In the genomic region with DNA sequence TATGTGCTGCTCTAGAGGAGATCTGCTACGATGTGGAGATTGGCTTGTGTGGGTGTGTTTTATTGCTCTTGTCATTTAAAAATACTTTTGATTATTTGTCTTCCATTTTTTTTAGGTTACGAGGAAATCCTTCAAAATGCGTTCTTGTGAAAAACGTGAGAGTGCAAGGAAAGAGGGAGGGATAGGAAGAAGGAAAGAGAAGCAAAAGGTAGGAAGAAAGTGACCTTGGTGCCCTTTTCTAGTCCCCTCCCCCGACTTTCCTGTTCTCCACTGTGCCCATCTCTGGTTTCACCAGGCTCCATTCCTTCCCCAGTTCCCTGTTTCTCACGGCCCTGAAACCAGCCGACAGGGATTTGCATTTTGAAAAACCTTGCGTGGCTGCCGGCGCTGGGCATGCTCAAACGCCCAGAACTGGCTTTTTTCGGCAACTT, we compare ENCODE assay signal across 8 cellular contexts.
A peak's percentile ranks its signal among the peaks of the same experiment; 100 is the strongest.
DNase-seq lines count a peak whose midpoint lies in the region; ATAC-seq and TF ChIP-seq lines count a peak whose summit lies in the region.

No MANE protein-coding gene starts in this region.

- H3K9me3 ChIP-seq in HEK293 (ENCODE audit: control insufficient read depth, insufficient read depth, low read depth, low read length) (no peaks in the 10 kb centered on the region), iPS-18c (ENCODE audit: control insufficient read depth, insufficient read depth, low read length) (no peaks in the 10 kb centered on the region)

- H3K4me3 ChIP-seq in HEK293 (ENCODE audit: low read depth, low read length) (peak overlapping the region; percentile 97), iPS-18c (ENCODE audit: insufficient read depth, low read depth, low read length) (peak overlapping the region; percentile 97), skin epidermis (peak overlapping the region; percentile 54 to 92 (median 84))

- ATAC-seq in HG03432 (IDR thresholded peaks at IDR 0.05; ENCODE audit: unreplicated experiment) = no peak
- ATAC-seq in HG03139 (IDR thresholded peaks at IDR 0.05; ENCODE audit: unreplicated experiment) = no peak
- no peak for ATAC-seq in GM18517 (IDR thresholded peaks at IDR 0.05; ENCODE audit: unreplicated experiment)

- CTCF ChIA-PET in HEK293 (lab: Yijun Ruan, JAX) = interaction anchor here (0.6 to 1.5 kb wide), 16 partner anchors 10 to 849 kb away, joined by 3 to 5 read pairs (median 3); no protein-coding TSS in a partner anchor

- POLR2A ChIA-PET in HEK293 (lab: Yijun Ruan, JAX) = interaction anchor here (0.5 to 1.7 kb wide), 7 partner anchors 10 to 1211 kb away, joined by 3 to 8 read pairs (median 4); no protein-coding TSS in a partner anchor

- DNase-seq in NCI-H1092 treated with DMSO at 0.1 percent for 48 hours (lab: John Stamatoyannopoulos, UW) = no peak

- no peak for TF ChIP-seq CTCF in HEK293 (tag by site-specific recombination; IDR thresholded peaks at IDR 0.05)

- no peaks in the 10 kb centered on the region for H3K36me3 Mint-ChIP-seq in activated naive CD8-positive, alpha-beta T cell

- H3K27ac ChIP-seq in HEK293 (ENCODE audit: extremely low read depth, low read depth, low read length) (peak overlapping the region; percentile 74), skin epidermis (peak overlapping the region; percentile 59 to 99 (median 93))

- H3K4me1 Mint-ChIP-seq in activated naive CD8-positive, alpha-beta T cell (ENCODE audit: low read depth) = peaks cover 35% of the 10 kb centered on the region

- peak overlapping the region; percentile 72 for H3K27ac Mint-ChIP-seq in activated naive CD8-positive, alpha-beta T cell

- H3K4me1 ChIP-seq in HEK293 (ENCODE audit: control insufficient read depth, insufficient read depth, low read length) = peaks cover 11% of the 10 kb centered on the region

- no peaks in the 10 kb centered on the region for H3K36me3 ChIP-seq in HEK293 (ENCODE audit: control insufficient read depth in 2 of 2, insufficient read depth in 1 of 2, low read length in 2 of 2)

- H3K4me3 Mint-ChIP-seq in activated naive CD8-positive, alpha-beta T cell = peak overlapping the region; percentile 86

- H3K27me3 Mint-ChIP-seq in activated naive CD8-positive, alpha-beta T cell = peaks cover 14% of the 10 kb centered on the region

- H3K9me3 Mint-ChIP-seq in activated naive CD8-positive, alpha-beta T cell (ENCODE audit: low read depth) = no peaks in the 10 kb centered on the region

TF ChIP-seq in HEK293, 187 proteins besides CTCF, POLR2A, EP300 and RAD21 (continues in another document):
- TF ChIP-seq ZNF366 (tag by site-specific recombination; conservative IDR thresholded peaks at IDR 0.05) (peak; percentile 52), PATZ1 (tag by site-specific recombination; IDR thresholded peaks at IDR 0.05) (peak; percentile 8; the same call in 1 of the 2 replicates), GLIS2 (tag by site-specific recombination; IDR thresholded peaks at IDR 0.05) (no peak), ZBTB21 (tag by site-specific recombination; IDR thresholded peaks at IDR 0.05) (no peak), TRIM28 (IDR thresholded peaks at IDR 0.05; ENCODE audit: borderline replicate concordance, low read length) (no peak), ZSCAN30 (tag by site-specific recombination; IDR thresholded peaks at IDR 0.05) (peak; percentile 43; the same call in 1 of the 2 replicates), ZNF416 (tag by site-specific recombination; IDR thresholded peaks at IDR 0.05) (no peak), PRDM1 (tag by site-specific recombination; IDR thresholded peaks at IDR 0.05) (peak; percentile 72), YY2 (tag by site-specific recombination; IDR thresholded peaks at IDR 0.05) (no peak), ZBTB7A (tag by site-specific recombination; IDR thresholded peaks at IDR 0.05; ENCODE audit: low read depth) (no peak), ZNF660 (tag by site-specific recombination; IDR thresholded peaks at IDR 0.05) (no peak), SP2 (tag by site-specific recombination; IDR thresholded peaks at IDR 0.05) (peak; percentile 14; the same call in 1 of the 2 replicates), ELK4 (IDR thresholded peaks at IDR 0.05; ENCODE audit: borderline replicate concordance, low read depth, low read length) (no peak), ZBTB17 (tag by site-specific recombination; IDR thresholded peaks at IDR 0.05) (0 out of 2 replicates have a peak, but pooled peaks have one; percentile 6), ZNF768 (tag by site-specific recombination; IDR thresholded peaks at IDR 0.05) (0 out of 2 replicates have a peak, but pooled peaks have one; percentile 22), MZF1 (tag by site-specific recombination; IDR thresholded peaks at IDR 0.05; ENCODE audit: borderline replicate concordance) (peak; percentile 90; the same call in 1 of the 2 replicates), ZBTB8A (tag by site-specific recombination; IDR thresholded peaks at IDR 0.05) (peak; percentile 7), ZFHX2 (tag by site-specific recombination; conservative IDR thresholded peaks at IDR 0.05) (0 out of 2 replicates have a peak, but pooled peaks have one; percentile 28), ZBTB20 (tag by site-specific recombination; IDR thresholded peaks at IDR 0.05) (0 out of 2 replicates have a peak, but pooled peaks have one; percentile 14), ZNF37A (tag by site-specific recombination; IDR thresholded peaks at IDR 0.05) (no peak)
- TF ChIP-seq, protein P1, sequence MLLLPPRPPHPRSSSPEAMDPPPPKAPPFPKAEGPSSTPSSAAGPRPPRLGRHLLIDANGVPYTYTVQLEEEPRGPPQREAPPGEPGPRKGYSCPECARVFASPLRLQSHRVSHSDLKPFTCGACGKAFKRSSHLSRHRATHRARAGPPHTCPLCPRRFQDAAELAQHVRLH (tag by site-specific recombination; IDR thresholded peaks at IDR 0.05) = no peak
- TF ChIP-seq, protein P2, sequence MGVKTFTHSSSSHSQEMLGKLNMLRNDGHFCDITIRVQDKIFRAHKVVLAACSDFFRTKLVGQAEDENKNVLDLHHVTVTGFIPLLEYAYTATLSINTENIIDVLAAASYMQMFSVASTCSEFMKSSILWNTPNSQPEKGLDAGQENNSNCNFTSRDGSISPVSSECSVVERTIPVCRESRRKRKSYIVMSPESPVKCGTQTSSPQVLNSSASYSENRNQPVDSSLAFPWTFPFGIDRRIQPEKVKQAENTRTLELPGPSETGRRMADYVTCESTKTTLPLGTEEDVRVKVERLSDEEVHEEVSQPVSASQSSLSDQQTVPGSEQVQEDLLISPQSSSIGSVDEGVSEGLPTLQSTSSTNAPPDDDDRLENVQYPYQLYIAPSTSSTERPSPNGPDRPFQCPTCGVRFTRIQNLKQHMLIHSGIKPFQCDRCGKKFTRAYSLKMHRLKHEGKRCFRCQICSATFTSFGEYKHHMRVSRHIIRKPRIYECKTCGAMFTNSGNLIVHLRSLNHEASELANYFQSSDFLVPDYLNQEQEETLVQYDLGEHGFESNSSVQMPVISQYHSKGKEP (tag by site-specific recombination; IDR thresholded peaks at IDR 0.05) = no peak
- TF ChIP-seq, protein P3, sequence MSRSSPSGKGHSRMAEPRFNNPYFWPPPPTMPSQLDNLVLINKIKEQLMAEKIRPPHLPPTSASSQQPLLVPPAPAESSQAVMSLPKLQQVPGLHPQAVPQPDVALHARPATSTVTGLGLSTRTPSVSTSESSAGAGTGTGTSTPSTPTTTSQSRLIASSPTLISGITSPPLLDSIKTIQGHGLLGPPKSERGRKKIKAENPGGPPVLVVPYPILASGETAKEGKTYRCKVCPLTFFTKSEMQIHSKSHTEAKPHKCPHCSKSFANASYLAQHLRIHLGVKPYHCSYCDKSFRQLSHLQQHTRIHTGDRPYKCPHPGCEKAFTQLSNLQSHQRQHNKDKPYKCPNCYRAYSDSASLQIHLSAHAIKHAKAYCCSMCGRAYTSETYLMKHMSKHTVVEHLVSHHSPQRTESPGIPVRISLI (tag by site-specific recombination; IDR thresholded peaks at IDR 0.05) = peak; percentile 62; the same call in 1 of the 2 replicates
